13 cellular contexts compared by ENCODE assay signal in genomic region chr2:240259201-240259923, GRCh38.
A peak's percentile ranks its signal among the peaks of the same experiment; 100 is the strongest.
DNase-seq lines count a peak whose midpoint lies in the region; ATAC-seq and TF ChIP-seq lines count a peak whose summit lies in the region.
"Had no signal": no experiment of that assay in that cellular context is flagged by ENCODE, and none has a peak within 500 bp of the region (broad histone marks: within the 10 kb centered on the region; RNA-seq: fewer than 3 reads in every experiment).

No MANE protein-coding gene starts in this region.

- H3K9me3 ChIP-seq in body of pancreas = peaks cover 0 to 13% (median 0%) of the 10 kb centered on the region in 3 donors
- H3K9me3 ChIP-seq in left ventricle myocardium inferior (replicated peaks) = peaks cover 19% of the 10 kb centered on the region
- H3K9me3 ChIP-seq in neuronal stem cell (replicated peaks in 1 of 2; ENCODE audit: control insufficient read depth in 2 of 2, insufficient read depth in 1 of 2, low read depth in 1 of 2, low read length in 2 of 2) = peaks cover 9 to 11% of the 10 kb centered on the region in 2 donors
- no peaks in the 10 kb centered on the region for H3K9me3 ChIP-seq in thyroid gland

- DNase-seq in body of pancreas (peak; percentile 80 to 87 (median 86)), left ventricle myocardium inferior (peak; percentile 81), neuronal stem cell (ENCODE audit: low spot score) (no peak), thyroid gland (peak; percentile 82 to 84), GM19240 (ENCODE audit: insufficient read length, low spot score) (no peak), HuH-7.5 (ENCODE audit: low spot score) (no peak)
- DNase-seq in activated T-cell treated with anti-CD3 and anti-CD28 coated beads, Interleukin-2, amount 50 U/mL, for 48 hours = no peak
- no peak for DNase-seq in activated effector memory CD4-positive, alpha-beta T cell treated with Interleukin-2 at 50 U/mL for 16 hours
- DNase-seq: activated CD4-positive, alpha-beta T cell treated with anti-CD3 and anti-CD28 coated beads for 48 hours; DMS153; effector memory CD4-positive, alpha-beta T cell; NCI-H2029 had no signal

- peak overlapping the region; percentile 58 for H3K14ac ChIP-seq in neuronal stem cell (ENCODE audit: low read length)

- H3K79me1 ChIP-seq in neuronal stem cell (ENCODE audit: low read depth, low read length) = no peaks in the 10 kb centered on the region

- peak; percentile 82 for ATAC-seq in body of pancreas

- intact Hi-C loops in body of pancreas (cut with DNase I) = no loop called here
- intact Hi-C loops in left ventricle myocardium inferior (cut with micrococcal nuclease) = no loop called here
- intact Hi-C loops in thyroid gland (cut with DNase I) = no loop called here

- peak overlapping the region; percentile 57 to 85 (median 84) for H3K27ac ChIP-seq in body of pancreas
- H3K27ac ChIP-seq in left ventricle myocardium inferior (replicated peaks) = peak overlapping the region; percentile 96
- H3K27ac ChIP-seq in neuronal stem cell (replicated peaks; ENCODE audit: low read length) = no peak overlapping the region
- H3K27ac ChIP-seq in thyroid gland = peak overlapping the region in 2 of 3 donors; percentile 42 to 49
- H3K27ac ChIP-seq: BLaER1 had no signal

- H3K27me3 ChIP-seq in body of pancreas = no peaks in the 10 kb centered on the region
- H3K27me3 ChIP-seq in left ventricle myocardium inferior (ENCODE audit: low read depth) = no peaks in the 10 kb centered on the region
- H3K27me3 ChIP-seq in neuronal stem cell (ENCODE audit: control insufficient read depth in 3 of 3, insufficient read depth in 3 of 3, low read depth in 1 of 3, low read length in 3 of 3) = no peaks in the 10 kb centered on the region
- H3K27me3 ChIP-seq in thyroid gland = no peaks in the 10 kb centered on the region
- H3K27me3 ChIP-seq: BLaER1 had no signal

- H2BK120ac ChIP-seq in neuronal stem cell (ENCODE audit: low read depth, low read length) = no peak overlapping the region

- H3K4me1 ChIP-seq in body of pancreas = peaks cover 38% of the 10 kb centered on the region
- peaks cover 41% of the 10 kb centered on the region for H3K4me1 ChIP-seq in left ventricle myocardium inferior
- H3K4me1 ChIP-seq in neuronal stem cell (ENCODE audit: control insufficient read depth in 2 of 2, insufficient read depth in 1 of 2, low read depth in 1 of 2, low read length in 2 of 2) = peaks cover 3 to 14% of the 10 kb centered on the region in 2 donors
- peaks cover 7 to 31% of the 10 kb centered on the region in 2 donors for H3K4me1 ChIP-seq in thyroid gland
- H3K4me1 ChIP-seq: BLaER1 had no signal

- TF ChIP-seq CTCF in body of pancreas (IDR thresholded peaks at IDR 0.05) (peak in 1 of 7 experiments; percentile 9), left ventricle myocardium inferior (IDR thresholded peaks at IDR 0.05; ENCODE audit: borderline replicate concordance) (peak; percentile 36), thyroid gland (IDR thresholded peaks at IDR 0.05) (no peak)

- H3K36me3 ChIP-seq in body of pancreas (replicated peaks in 1 of 2; ENCODE audit: insufficient read depth in 1 of 2, low read depth in 2 of 2) (no peaks in the 10 kb centered on the region), left ventricle myocardium inferior (no peaks in the 10 kb centered on the region), neuronal stem cell (replicated peaks in 1 of 2; ENCODE audit: control insufficient read depth in 2 of 2, insufficient read depth in 2 of 2, low read length in 2 of 2) (no peaks in the 10 kb centered on the region), thyroid gland (no peaks in the 10 kb centered on the region)
- H3K36me3 ChIP-seq: BLaER1 had no signal

- peak overlapping the region; percentile 73 for H3K18ac ChIP-seq in neuronal stem cell (ENCODE audit: low read length)

- H3K4me2 ChIP-seq in neuronal stem cell (ENCODE audit: insufficient read depth, low read length, poor library complexity, severe bottlenecking) = no peak overlapping the region
- H3K4me2 ChIP-seq: BLaER1 had no signal

- 21 to 26% methylated on average over 11 to 17 of the region's 17 CpGs for WGBS in body of pancreas, 2 donors
- no CpG with 5 or more reads among the region's 17 CpGs for WGBS in neuronal stem cell (ENCODE audit: extremely low coverage in 2 of 2, insufficient read length in 2 of 2, insufficient replicate concordance in 1 of 2), 2 donors
- 64 to 71% methylated on average over 10 to 15 of the region's 17 CpGs for WGBS in thyroid gland, 2 donors

- H2BK15ac ChIP-seq in neuronal stem cell (ENCODE audit: low read length) = peak overlapping the region; percentile 73

- H3K4ac ChIP-seq in neuronal stem cell (ENCODE audit: low read length) = no peak overlapping the region

- no peak overlapping the region for H4K91ac ChIP-seq in neuronal stem cell (ENCODE audit: low read depth, low read length, poor library complexity)

- H3K9ac ChIP-seq in neuronal stem cell (ENCODE audit: low read depth, low read length, poor library complexity) = no peak overlapping the region
- H3K9ac ChIP-seq: BLaER1 had no signal

- H3K23ac ChIP-seq in neuronal stem cell (ENCODE audit: low read depth, low read length, poor library complexity) = peak overlapping the region; percentile 14

- no peak overlapping the region for H3K4me3 ChIP-seq in body of pancreas
- H3K4me3 ChIP-seq in left ventricle myocardium inferior = no peak overlapping the region
- H3K4me3 ChIP-seq in neuronal stem cell (ENCODE audit: low read length in 2 of 2) = no peak overlapping the region
- H3K4me3 ChIP-seq in thyroid gland (replicated peaks in 1 of 3) = no peak overlapping the region
- H3K4me3 ChIP-seq: BLaER1 had no signal

- TF ChIP-seq POLR2A in body of pancreas (IDR thresholded peaks at IDR 0.05) (peak in 2 of 3 donors; percentile 14 to 29), thyroid gland (IDR thresholded peaks at IDR 0.05) (no peak)

- H2BK5ac ChIP-seq in neuronal stem cell (ENCODE audit: low read length) = no peak overlapping the region

- peak overlapping the region; percentile 29 for H2AFZ ChIP-seq in neuronal stem cell (ENCODE audit: low read length)

- peak overlapping the region; percentile 60 for H2BK12ac ChIP-seq in neuronal stem cell (ENCODE audit: low read length)

- peak overlapping the region; percentile 88 for H2AK5ac ChIP-seq in neuronal stem cell (ENCODE audit: low read depth, low read length)

- no peak overlapping the region for H4K8ac ChIP-seq in neuronal stem cell (ENCODE audit: low read depth, low read length)

Comparison
In these comparisons a context has a peak if more than half of its experiments do, and no peak if none do; other contexts are left out.
1. DNase-seq: peak in body of pancreas (4 of 4), left ventricle myocardium inferior (single experiment) and thyroid gland (2 of 2); none in neuronal stem cell (single experiment), GM19240 (single experiment), HuH-7.5 (single experiment), activated T-cell treated with anti-CD3 and anti-CD28 coated beads, Interleukin-2, amount 50 U/mL, for 48 hours (0 of 2) and activated effector memory CD4-positive, alpha-beta T cell treated with Interleukin-2 at 50 U/mL for 16 hours (single experiment).
2. POLR2A ChIP-seq: peak in body of pancreas (2 of 3); none in thyroid gland (0 of 2).